ENCODE assay signal across 8 cellular contexts in the genomic region with DNA sequence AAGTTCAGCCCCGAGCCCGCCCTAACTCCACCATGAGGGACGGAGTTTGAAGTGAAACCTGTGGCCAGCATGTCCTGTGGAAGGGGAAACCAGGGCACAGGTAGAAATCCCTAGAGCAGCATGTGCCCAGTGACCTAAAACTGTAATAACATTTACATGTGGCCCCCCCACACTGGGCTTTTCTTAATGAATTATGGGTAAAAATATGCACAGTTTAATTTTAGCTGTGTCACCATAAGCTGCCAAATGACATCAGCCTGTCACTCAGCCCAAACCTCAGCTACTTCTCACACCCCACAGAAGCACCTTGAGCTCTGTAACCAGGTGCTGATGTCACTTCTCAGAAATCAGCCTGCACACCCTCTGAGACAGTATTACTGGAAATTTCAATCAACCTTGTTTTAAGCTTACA. TPM values are rescaled to one million over a fixed set of nuclear protein-coding genes. Genes with fewer than 3 reads are reported as not detected.
A peak's percentile ranks its signal among the peaks of the same experiment; 100 is the strongest.
DNase-seq lines count a peak whose midpoint lies in the region; ATAC-seq and TF ChIP-seq lines count a peak whose summit lies in the region.
"Had no signal": no experiment of that assay in that cellular context is flagged by ENCODE, and none has a peak within 500 bp of the region (broad histone marks: within the 10 kb centered on the region; RNA-seq: fewer than 3 reads in every experiment).

No MANE protein-coding gene starts in this region.

- TF ChIP-seq EP300 in stomach (IDR thresholded peaks at IDR 0.05), result no peak

- H3K27ac ChIP-seq in Peyer's patch (peak overlapping the region in 2 of 4 donors; percentile 40 to 74), stomach (no peak overlapping the region)

- WGBS in stomach, 5 donors, result 55 to 78% (median 63%) methylated on average over 3 of the region's 3 CpGs

- DNase-seq in Peyer's patch (peak; percentile 41 to 56 (median 50)), DMS114 treated with DMSO at 0.1 percent for 48 hours (lab: John Stamatoyannopoulos, UW; ENCODE audit: unreplicated experiment) (no peak), stomach (no peak)
- peak; percentile 77 for DNase-seq in activated naive CD8-positive, alpha-beta T cell treated with anti-CD3 and anti-CD28 coated beads for 36 hours
- DNase-seq in stimulated activated CD4-positive, alpha-beta T cell treated with anti-CD3 and anti-CD28 coated beads, Interleukin-4, amount 100 ng/mL, for 24 hours, result peak; percentile 82
- DNase-seq: IMR-90 had no signal

- H3K27me3 ChIP-seq in Peyer's patch, result no peaks in the 10 kb centered on the region
- H3K27me3 ChIP-seq in stomach, result peaks cover 0 to 55% (median 26%) of the 10 kb centered on the region in 3 donors

- ATAC-seq in GM21529 (IDR thresholded peaks at IDR 0.05; ENCODE audit: unreplicated experiment) (peak; percentile 60), HG02678 (IDR thresholded peaks at IDR 0.05; ENCODE audit: unreplicated experiment) (no peak)

- H3K9me3 ChIP-seq in Peyer's patch (no peaks in the 10 kb centered on the region), stomach (peaks cover 0 to 16% (median 9%) of the 10 kb centered on the region in 4 donors)

- H3K27me3 Mint-ChIP-seq in activated naive CD8-positive, alpha-beta T cell treated with anti-CD3 and anti-CD28 coated beads for 36 hours, result peaks cover 16% of the 10 kb centered on the region

- H3K36me3 ChIP-seq in Peyer's patch, result no peaks in the 10 kb centered on the region
- no peaks in the 10 kb centered on the region for H3K36me3 ChIP-seq in stomach

- peaks cover 27% of the 10 kb centered on the region for H3K4me1 Mint-ChIP-seq in activated naive CD8-positive, alpha-beta T cell treated with anti-CD3 and anti-CD28 coated beads for 36 hours

- peaks cover 6% of the 10 kb centered on the region for H3K36me3 Mint-ChIP-seq in activated naive CD8-positive, alpha-beta T cell treated with anti-CD3 and anti-CD28 coated beads for 36 hours

- H3K4me3 ChIP-seq in Peyer's patch (no peak overlapping the region), stomach (no peak overlapping the region)

- intact Hi-C loops in stomach (cut with DNase I; ENCODE audit: low total_unique reads), result no loop called here

- no peak overlapping the region for H3K27ac Mint-ChIP-seq in activated naive CD8-positive, alpha-beta T cell treated with anti-CD3 and anti-CD28 coated beads for 36 hours

- no peak for TF ChIP-seq CTCF in Peyer's patch (IDR thresholded peaks at IDR 0.05)
- no peak for TF ChIP-seq CTCF in stomach (IDR thresholded peaks at IDR 0.05)

- H3K4me1 ChIP-seq in Peyer's patch (peaks cover 0 to 19% (median 4%) of the 10 kb centered on the region in 4 donors), stomach (peaks cover 9 to 29% (median 20%) of the 10 kb centered on the region in 4 donors)

- peaks cover 10% of the 10 kb centered on the region for H3K9me3 Mint-ChIP-seq in activated naive CD8-positive, alpha-beta T cell treated with anti-CD3 and anti-CD28 coated beads for 36 hours

- TF ChIP-seq POLR2A in Peyer's patch (IDR thresholded peaks at IDR 0.05) (no peak), stomach (IDR thresholded peaks at IDR 0.05) (no peak)

- H3K4me3 Mint-ChIP-seq in activated naive CD8-positive, alpha-beta T cell treated with anti-CD3 and anti-CD28 coated beads for 36 hours, result no peak overlapping the region

RNA-seq across cellular contexts. Expression of gene SLC19A1, which starts 50.0 kb away (rescaled TPM):
- 10 to 100 TPM; 10.7 to 70.8 (median 30.5) TPM for total RNA-seq in Peyer's patch
- 10 to 100 TPM; 63.2 to 64.0 TPM for total RNA-seq in activated naive CD8-positive, alpha-beta T cell treated with anti-CD3 and anti-CD28 coated beads for 36 hours
- 10 to 100 TPM in 1 of 5 donors, 1 to 10 TPM in 4; 3.1 to 23.3 (median 3.9) TPM for total RNA-seq in stomach
- polyA plus RNA-seq in stomach, result 1 to 10 TPM; 2.9 to 9.9 (median 6.7) TPM

RNA-seq across cellular contexts. Expression of gene PCBP3, which starts 51.3 kb away (rescaled TPM):
- total RNA-seq in Peyer's patch, result 1 to 10 TPM in 3 of 4 donors, not detected in 1; 1.1 to 6.0 (median 4.4) TPM
- total RNA-seq in activated naive CD8-positive, alpha-beta T cell treated with anti-CD3 and anti-CD28 coated beads for 36 hours, result 1 to 10 TPM in 1 of 2 experiments, under 1 TPM in 1; 0.66 to 1.3 TPM
- total RNA-seq in stomach, result 10 to 100 TPM in 1 of 5 donors, 1 to 10 TPM in 1, not detected in 3; 4.2 to 10.9 TPM
- polyA plus RNA-seq in stomach, result 1 to 10 TPM; 1.8 to 3.3 (median 2.4) TPM

Comparison
In these comparisons a context has a peak if more than half of its experiments do, and no peak if none do; other contexts are left out.
1. DNase-seq: peak in Peyer's patch (3 of 3), activated naive CD8-positive, alpha-beta T cell treated with anti-CD3 and anti-CD28 coated beads for 36 hours (single experiment) and stimulated activated CD4-positive, alpha-beta T cell treated with anti-CD3 and anti-CD28 coated beads, Interleukin-4, amount 100 ng/mL, for 24 hours (single experiment); none in DMS114 treated with DMSO at 0.1 percent for 48 hours (single experiment) and stomach (single experiment).